19 cellular contexts compared by ENCODE assay signal in the genomic region with DNA sequence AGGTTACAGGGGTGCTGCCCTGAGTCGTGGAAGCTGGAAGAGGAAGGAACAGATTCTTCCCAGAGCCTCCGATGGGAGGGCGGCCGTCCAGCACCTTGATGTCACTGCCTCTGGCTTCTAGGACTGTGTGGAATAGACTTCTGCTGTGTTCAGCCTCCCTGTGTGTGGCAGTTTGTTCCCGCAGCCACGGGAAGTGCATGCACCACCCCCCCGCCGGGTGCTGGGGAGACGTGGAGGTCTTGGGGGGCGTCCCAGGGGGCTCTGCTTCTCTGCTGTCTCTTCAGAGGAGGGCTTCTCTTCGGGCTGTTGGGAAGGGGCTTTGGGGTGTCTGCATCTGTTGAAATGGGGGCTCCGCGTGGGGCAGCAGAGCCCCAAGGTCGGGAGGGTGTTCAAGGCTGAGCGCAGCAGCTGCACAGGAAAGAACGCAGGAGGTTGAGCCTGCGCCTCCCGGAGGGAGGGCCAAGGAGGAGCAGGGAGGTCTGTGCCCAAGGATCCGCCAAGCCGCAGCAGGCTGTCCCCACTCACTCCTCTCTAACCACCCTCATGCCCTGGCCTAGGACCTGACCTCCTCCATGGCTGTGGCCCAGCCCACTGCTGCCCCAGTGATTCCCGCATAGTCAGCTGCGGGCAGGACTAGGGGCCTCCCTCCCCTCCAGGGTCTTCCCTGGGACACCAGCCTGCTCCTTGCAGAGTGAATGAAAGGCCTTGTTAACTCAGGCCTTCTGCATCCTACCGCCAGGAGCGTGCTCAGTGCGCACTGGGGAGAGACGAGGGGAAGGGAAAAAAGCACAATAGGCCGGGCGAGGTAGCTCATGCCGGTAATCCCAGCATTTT. TPM values are rescaled to one million over a fixed set of nuclear protein-coding genes. Genes with fewer than 3 reads are reported as not detected.
A peak's percentile ranks its signal among the peaks of the same experiment; 100 is the strongest.
DNase-seq lines count a peak whose midpoint lies in the region; ATAC-seq and TF ChIP-seq lines count a peak whose summit lies in the region.
"Had no signal": no experiment of that assay in that cellular context is flagged by ENCODE, and none has a peak within 500 bp of the region (broad histone marks: within the 10 kb centered on the region; RNA-seq: fewer than 3 reads in every experiment).

No MANE protein-coding gene starts in this region.

- ATAC-seq in sciatic nerve: peak; percentile 34
- ATAC-seq: HCT116 had no signal

- H3K36me3 Mint-ChIP-seq in endodermal cell (ENCODE audit: low read depth): no peaks in the 10 kb centered on the region
- H3K36me3 Mint-ChIP-seq: CD8-positive, alpha-beta memory T cell had no signal

- peaks cover 49% of the 10 kb centered on the region for H3K4me1 Mint-ChIP-seq in endodermal cell

- H3K27ac ChIP-seq in BLaER1 treated with 17β-estradiol and CSF1 and Interleukin-3, amounts not matched to agents 10 nM and 100 nM: peak overlapping the region in 8 of 11 experiments; percentile 20 to 77 (median 66); a peak in 13 of 22 replicates
- H3K27ac ChIP-seq in endodermal cell (ENCODE audit: low read depth, low read length): no peak overlapping the region
- H3K27ac ChIP-seq: SK-N-MC had no signal

- DNase-seq in H7 (peak; percentile 60), endodermal cell (no peak), sciatic nerve (ENCODE audit: low spot score) (no peak), DMS79 (lab: John Stamatoyannopoulos, UW) (no peak), NOMO-1 treated with DMSO at 0.1 percent for 48 hours (lab: John Stamatoyannopoulos, UW; ENCODE audit: unreplicated experiment) (no peak), UCSD-AML1 (lab: John Stamatoyannopoulos, UW; ENCODE audit: unreplicated experiment) (no peak)
- DNase-seq in activated CD4-positive, alpha-beta T cell treated with anti-CD3 and anti-CD28 coated beads, Interleukin-2, amount 50 U/mL, for 48 hours: no peak
- DNase-seq: C1 segment of cervical spinal cord; CD8-positive, alpha-beta memory T cell; DMS79 treated with DMSO at 0.1 percent for 48 hours; NCI-H1105 treated with DMSO at 0.1 percent for 48 hours; NCI-H1694 treated with DMSO at 0.1 percent for 48 hours; NCI-H748 treated with DMSO at 0.1 percent for 48 hours; NK-92 treated with Interleukin-12 subunit alpha and Interleukin-12 subunit beta, amount 100 ng/mL, for 24 hours; SHP77 had no signal

- no peak overlapping the region; a peak in 1 of 22 replicates for H3K9ac ChIP-seq in BLaER1 treated with 17β-estradiol and CSF1 and Interleukin-3, amounts not matched to agents 10 nM and 100 nM
- no peak overlapping the region for H3K9ac ChIP-seq in endodermal cell (ENCODE audit: extremely low read depth, low read length, poor library complexity, severe bottlenecking)

- no peak overlapping the region for H3K4me3 Mint-ChIP-seq in endodermal cell
- H3K4me3 Mint-ChIP-seq: CD8-positive, alpha-beta memory T cell had no signal

- peaks cover 41% of the 10 kb centered on the region for H3K27me3 Mint-ChIP-seq in endodermal cell (ENCODE audit: insufficient read depth)

- no peaks in the 10 kb centered on the region for H3K27me3 ChIP-seq in BLaER1 treated with 17β-estradiol and CSF1 and Interleukin-3, amounts not matched to agents 10 nM and 100 nM
- H3K27me3 ChIP-seq in H7 (ENCODE audit: control insufficient read depth, insufficient read depth, low read length): peaks cover 5% of the 10 kb centered on the region; the same call in 1 of the 2 replicates
- H3K27me3 ChIP-seq in endodermal cell (ENCODE audit: control insufficient read depth, insufficient read depth, low read length, poor library complexity, severe bottlenecking): peaks cover 19% of the 10 kb centered on the region

- H3K27ac Mint-ChIP-seq in endodermal cell: peak overlapping the region; percentile 16

- no peaks in the 10 kb centered on the region for H3K36me3 ChIP-seq in BLaER1 treated with 17β-estradiol and CSF1 and Interleukin-3, amounts not matched to agents 10 nM and 100 nM
- H3K36me3 ChIP-seq in H7 (replicated peaks; ENCODE audit: control insufficient read depth, insufficient read depth, low read length) (no peaks in the 10 kb centered on the region), endodermal cell (ENCODE audit: control insufficient read depth, insufficient read depth, low read length) (no peaks in the 10 kb centered on the region)

- peaks cover 0 to 20% (median 9%) of the 10 kb centered on the region in 11 experiments; a peak in 16 of 22 replicates for H3K9me3 ChIP-seq in BLaER1 treated with 17β-estradiol and CSF1 and Interleukin-3, amounts not matched to agents 10 nM and 100 nM (replicated peaks in 1 of 11)
- H3K9me3 ChIP-seq in endodermal cell (ENCODE audit: control insufficient read depth, low read length): peaks cover 12% of the 10 kb centered on the region

- intact Hi-C loops in sciatic nerve (cut with DNase I): no loop called here

- H3K4me1 ChIP-seq in BLaER1 treated with 17β-estradiol and CSF1 and Interleukin-3, amounts not matched to agents 10 nM and 100 nM: peaks cover 44 to 68% (median 65%) of the 10 kb centered on the region in 10 experiments
- H3K4me1 ChIP-seq in endodermal cell (ENCODE audit: control insufficient read depth, insufficient read depth, low read length): no peaks in the 10 kb centered on the region

- peaks cover 10% of the 10 kb centered on the region for H3K9me3 Mint-ChIP-seq in endodermal cell
- H3K9me3 Mint-ChIP-seq: CD8-positive, alpha-beta memory T cell had no signal

- 94% methylated on average over 11 to 29 of the region's 29 CpGs for WGBS in endodermal cell (ENCODE audit: insufficient coverage in 1 of 2, insufficient read length in 1 of 2), 2 experiments

- peak overlapping the region; percentile 39 to 90 (median 60) for H3K4me2 ChIP-seq in BLaER1 treated with 17β-estradiol and CSF1 and Interleukin-3, amounts not matched to agents 10 nM and 100 nM

- TF ChIP-seq CTCF in endodermal cell (conservative IDR thresholded peaks at IDR 0.05): no peak

- H4K20me1 ChIP-seq in BLaER1 treated with 17β-estradiol and CSF1 and Interleukin-3, amounts not matched to agents 10 nM and 100 nM: no peaks in the 10 kb centered on the region

- H3K4me3 ChIP-seq in BLaER1 treated with 17β-estradiol and CSF1 and Interleukin-3, amounts not matched to agents 10 nM and 100 nM: no peak overlapping the region; a peak in 1 of 20 replicates
- H3K4me3 ChIP-seq in H7 (ENCODE audit: insufficient read depth, low read depth, low read length): no peak overlapping the region
- no peak overlapping the region for H3K4me3 ChIP-seq in endodermal cell (ENCODE audit: low read length)
- H3K4me3 ChIP-seq: SK-N-MC had no signal

RNA-seq across cellular contexts. Expression of gene ROPN1L, which starts 45.0 kb away (rescaled TPM):
- 0.26 TPM in 1 of 2 replicates, not detected in the other for total RNA-seq in H7 (2014; rRNA removed; shearing (Covaris generic))
- total RNA-seq in endodermal cell (under 1 TPM in 1 of 2 donors, not detected in 1; 0.70 TPM), sciatic nerve (0.94 TPM)
- 0.21 TPM for polyA plus RNA-seq in endodermal cell (2013, experiment 1 of 2)
- polyA plus RNA-seq in endodermal cell (2013, experiment 2 of 2): 0.62 TPM
- total RNA-seq: G401 had no signal
